Comparison of ENCODE assay signal across 17 cellular contexts in the genomic region with DNA sequence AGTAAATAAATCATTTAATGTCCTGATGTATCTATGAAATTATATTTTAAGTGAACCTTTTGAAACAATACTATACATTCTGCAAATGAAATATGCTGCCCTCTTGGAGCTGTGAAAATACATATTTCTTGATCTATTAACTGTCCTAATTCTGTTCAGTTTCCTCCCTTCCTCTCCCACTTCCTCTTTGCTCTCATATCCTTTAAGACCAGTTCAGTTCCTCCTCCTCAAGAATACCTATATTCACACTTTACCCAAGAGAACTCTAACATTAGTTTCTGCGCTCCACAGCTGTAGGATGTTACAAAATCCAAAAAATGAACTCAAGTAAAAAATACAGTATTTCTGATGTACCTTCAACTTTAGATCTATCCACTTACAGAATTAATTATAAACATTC. TPM values are rescaled to one million over a fixed set of nuclear protein-coding genes. Genes with fewer than 3 reads are reported as not detected.
DNase-seq lines count a peak whose midpoint lies in the region; ATAC-seq and TF ChIP-seq lines count a peak whose summit lies in the region.
"Had no signal": no experiment of that assay in that cellular context is flagged by ENCODE, and none has a peak within 500 bp of the region (broad histone marks: within the 10 kb centered on the region; RNA-seq: fewer than 3 reads in every experiment).

No MANE protein-coding gene starts in this region.

- POLR2A ChIA-PET in HEK293 (lab: Yijun Ruan, JAX) (no interaction called here), Panc1 (lab: Charles Lee) (no interaction called here)
- POLR2A ChIA-PET in naive thymus-derived CD8-positive, alpha-beta T cell (lab: Charles Lee), result no interaction called here

- H3K27ac Mint-ChIP-seq in naive thymus-derived CD8-positive, alpha-beta T cell, result peak overlapping the region in 5 of 10 donors; percentile 2 to 81 (median 26)
- H3K27ac Mint-ChIP-seq: activated naive CD8-positive, alpha-beta T cell treated with anti-CD3 and anti-CD28 coated beads, Interleukin-2, amount 10 ng/mL, durations not matched to agents 7 days and 5 days had no signal

- H3K9me3 Mint-ChIP-seq in naive thymus-derived CD8-positive, alpha-beta T cell, result no peaks in the 10 kb centered on the region
- H3K9me3 Mint-ChIP-seq: activated naive CD8-positive, alpha-beta T cell treated with anti-CD3 and anti-CD28 coated beads, Interleukin-2, amount 10 ng/mL, durations not matched to agents 7 days and 5 days had no signal

- ATAC-seq in Panc1 (no peak), HG03432 (IDR thresholded peaks at IDR 0.05; ENCODE audit: unreplicated experiment) (no peak), GM21723 (IDR thresholded peaks at IDR 0.05; ENCODE audit: unreplicated experiment) (no peak)
- ATAC-seq in naive thymus-derived CD8-positive, alpha-beta T cell, result no peak
- ATAC-seq: esophagus mucosa had no signal

- no peak for TF ChIP-seq POLR2A in stomach (IDR thresholded peaks at IDR 0.05)

- no peaks in the 10 kb centered on the region for H3K27me3 ChIP-seq in DOHH2 (ENCODE audit: control insufficient read depth, low read length)
- no peaks in the 10 kb centered on the region for H3K27me3 ChIP-seq in Panc1 (ENCODE audit: control insufficient read depth, insufficient read depth, low read length)
- no peaks in the 10 kb centered on the region for H3K27me3 ChIP-seq in stomach
- H3K27me3 ChIP-seq: upper lobe of left lung had no signal

- peaks cover 100% of the 10 kb centered on the region for H3K79me2 ChIP-seq in DOHH2 (ENCODE audit: control insufficient read depth, low read length)

- H3K4me3 ChIP-seq in DOHH2 (ENCODE audit: low read length) (peak overlapping the region; percentile 40), HEK293 (ENCODE audit: low read depth, low read length) (no peak overlapping the region), Panc1 (ENCODE audit: low read depth in 2 of 2, low read length in 2 of 2) (no peak overlapping the region), foreskin fibroblast (ENCODE audit: low read depth in 1 of 2, low read length in 2 of 2) (no peak overlapping the region), stomach (no peak overlapping the region)
- H3K4me3 ChIP-seq: upper lobe of left lung had no signal

- H3K36me3 ChIP-seq in DOHH2 (ENCODE audit: control insufficient read depth, low read length), result peaks cover 12% of the 10 kb centered on the region
- no peaks in the 10 kb centered on the region for H3K36me3 ChIP-seq in HEK293 (ENCODE audit: control insufficient read depth in 2 of 2, insufficient read depth in 1 of 2, low read length in 2 of 2)
- 0 out of 2 replicates have a peak, but pooled peaks cover 2% of the 10 kb centered on the region for H3K36me3 ChIP-seq in Panc1 (ENCODE audit: control insufficient read depth, insufficient read depth, low read length)
- H3K36me3 ChIP-seq in stomach, result no peaks in the 10 kb centered on the region
- H3K36me3 ChIP-seq: upper lobe of left lung had no signal

- H3K36me3 Mint-ChIP-seq in naive thymus-derived CD8-positive, alpha-beta T cell, result peaks cover 0 to 6% (median 6%) of the 10 kb centered on the region in 3 donors

- peaks cover 83% of the 10 kb centered on the region for H3K4me1 ChIP-seq in DOHH2 (ENCODE audit: control insufficient read depth, low read length)
- peaks cover 16% of the 10 kb centered on the region for H3K4me1 ChIP-seq in HEK293 (ENCODE audit: control insufficient read depth, insufficient read depth, low read length)
- H3K4me1 ChIP-seq in Panc1 (ENCODE audit: control insufficient read depth, insufficient read depth, low read length), result peaks cover 12% of the 10 kb centered on the region
- peaks cover 12 to 73% (median 49%) of the 10 kb centered on the region in 4 donors for H3K4me1 ChIP-seq in stomach

- TF ChIP-seq EP300 in stomach (IDR thresholded peaks at IDR 0.05), result no peak

- CTCF ChIA-PET in HEK293 (lab: Yijun Ruan, JAX) (interaction anchor here (0.6 kb wide), 1 partner anchor 428 kb away, joined by 5 read pairs; the partner anchor contains the start of gene ATAD2B), Panc1 (lab: Charles Lee) (no interaction called here)

- no peak for TF ChIP-seq CTCF in DOHH2 (IDR thresholded peaks at IDR 0.05; ENCODE audit: low read depth, low read length, poor library complexity, severe bottlenecking)
- no peak for TF ChIP-seq CTCF in HEK293 (tag by site-specific recombination; IDR thresholded peaks at IDR 0.05)
- no peak for TF ChIP-seq CTCF in Panc1 (IDR thresholded peaks at IDR 0.05)
- TF ChIP-seq CTCF in foreskin fibroblast (IDR thresholded peaks at IDR 0.05; ENCODE audit: low read depth, low read length), result no peak
- TF ChIP-seq CTCF in stomach (IDR thresholded peaks at IDR 0.05), result no peak

- peaks cover 30 to 84% (median 72%) of the 10 kb centered on the region in 4 donors for H3K4me1 Mint-ChIP-seq in naive thymus-derived CD8-positive, alpha-beta T cell

- peaks cover 20% of the 10 kb centered on the region for H4K20me1 ChIP-seq in DOHH2 (ENCODE audit: control insufficient read depth, insufficient read depth, low read depth, low read length)

- H3K9me3 ChIP-seq in DOHH2 (ENCODE audit: control insufficient read depth, insufficient read depth, low read length) (no peaks in the 10 kb centered on the region), HEK293 (ENCODE audit: control insufficient read depth, insufficient read depth, low read depth, low read length) (no peaks in the 10 kb centered on the region), Panc1 (ENCODE audit: control insufficient read depth, insufficient read depth, low read depth, low read length) (no peaks in the 10 kb centered on the region), stomach (no peaks in the 10 kb centered on the region)
- H3K9me3 ChIP-seq: upper lobe of left lung had no signal

- WGBS in stomach, 5 donors, result 81 to 93% (median 89%) methylated on average over 1 of the region's 1 CpG

- in situ Hi-C loops in Panc1 (cut with HindIII; ENCODE audit: low pct_unique_long_range_greater_than_20kb, low sequenced_read_pairs), result no loop called here

- H3K27me3 Mint-ChIP-seq in naive thymus-derived CD8-positive, alpha-beta T cell, result no peaks in the 10 kb centered on the region
- H3K27me3 Mint-ChIP-seq: activated naive CD8-positive, alpha-beta T cell treated with anti-CD3 and anti-CD28 coated beads, Interleukin-2, amount 10 ng/mL, durations not matched to agents 7 days and 5 days had no signal

- H3K27ac ChIP-seq in DOHH2 (ENCODE audit: low read depth, low read length) (peak overlapping the region; percentile 69), HEK293 (ENCODE audit: extremely low read depth, low read depth, low read length) (no peak overlapping the region), Panc1 (ENCODE audit: low read length) (no peak overlapping the region), stomach (no peak overlapping the region)

- DNase-seq in Panc1 (ENCODE audit: low read depth, low spot score) (no peak), foreskin fibroblast (no peak), stomach (no peak)
- no peak for DNase-seq in naive thymus-derived CD8-positive, alpha-beta T cell
- DNase-seq: activated CD8-positive, alpha-beta memory T cell treated with anti-CD3 and anti-CD28 coated beads for 24 hours; activated naive CD8-positive, alpha-beta T cell treated with anti-CD3 and anti-CD28 coated beads, Interleukin-2, amount 10 ng/mL, durations not matched to agents 7 days and 5 days; DMS 273 treated with DMSO at 0.1 percent for 48 hours; NCI-H1930; NCI-H82; small intestine; T-helper 2 cell; upper lobe of left lung had no signal

- no peaks in the 10 kb centered on the region for H3K9me2 ChIP-seq in DOHH2 (replicated peaks; ENCODE audit: control insufficient read depth, low read length)

- H3K4me2 ChIP-seq in DOHH2 (ENCODE audit: low read length), result peak overlapping the region; percentile 74

- intact Hi-C loops in Panc1 (cut with micrococcal nuclease; ENCODE audit: unreplicated experiment), result no loop called here
- intact Hi-C loops in stomach (cut with DNase I; ENCODE audit: low total_unique reads), result no loop called here

- H3K4me3 Mint-ChIP-seq in naive thymus-derived CD8-positive, alpha-beta T cell, result peak overlapping the region; percentile 12 to 70 (median 48)
- H3K4me3 Mint-ChIP-seq: activated naive CD8-positive, alpha-beta T cell treated with anti-CD3 and anti-CD28 coated beads, Interleukin-2, amount 10 ng/mL, durations not matched to agents 7 days and 5 days had no signal

- H3F3A ChIP-seq in DOHH2 (ENCODE audit: control insufficient read depth, insufficient read depth), result peaks cover 8% of the 10 kb centered on the region; the same call in 1 of the 2 replicates

- TSS peak; percentile 23 for BruUV-seq in Panc1 (replicated peaks; lab: Mats Ljungman, UMichigan)

RNA-seq across cellular contexts. Expression of gene ITSN2, which starts 5.4 kb away (rescaled TPM):
- total RNA-seq in Panc1 (2021; ENCODE audit: unreplicated experiment) (57.7 TPM), stomach (100 to 1,000 TPM in 2 of 5 donors, 10 to 100 TPM in 3; 14.8 to 216 (median 66.5) TPM)
- polyA plus RNA-seq in Panc1 (2012; ENCODE audit: insufficient read length), result 24.1 TPM
- total RNA-seq in naive thymus-derived CD8-positive, alpha-beta T cell, result 100 to 1,000 TPM; 141 to 156 TPM
- polyA plus RNA-seq in naive thymus-derived CD8-positive, alpha-beta T cell, result 10 to 100 TPM; 45.9 to 57.8 (median 47.1) TPM
- polyA plus RNA-seq in stomach, result 10 to 100 TPM; 14.6 to 30.7 (median 17.9) TPM
